In genomic region chr12:82958966-82959365, GRCh38 we compare ENCODE assay signal across 9 cellular contexts.
"Had no signal": no experiment of that assay in that cellular context is flagged by ENCODE, and none has a peak within 500 bp of the region (broad histone marks: within the 10 kb centered on the region; RNA-seq: fewer than 3 reads in every experiment).

No MANE protein-coding gene starts in this region.

- H2AFZ ChIP-seq: GM23248 had no signal

- H3K36me3 ChIP-seq: HAP-1 had no signal

- H3K27ac Mint-ChIP-seq: HFFc6 had no signal

- DNase-seq: GM23248, GOT3, H7, HFFc6, IMR-90 had no signal

- ATAC-seq: HCT116, K562 had no signal

- H3K27ac ChIP-seq: GM23248 had no signal

- H3K4me3 Mint-ChIP-seq: HFFc6 had no signal

- H3K9ac ChIP-seq: GM23248 had no signal

- H3K9me3 ChIP-seq: HAP-1 had no signal

- H3K4me3 ChIP-seq: GM23248, HAP-1, K562 had no signal

- FAIRE-seq: HTR-8/SVneo, K562 had no signal
